In the genomic region with DNA sequence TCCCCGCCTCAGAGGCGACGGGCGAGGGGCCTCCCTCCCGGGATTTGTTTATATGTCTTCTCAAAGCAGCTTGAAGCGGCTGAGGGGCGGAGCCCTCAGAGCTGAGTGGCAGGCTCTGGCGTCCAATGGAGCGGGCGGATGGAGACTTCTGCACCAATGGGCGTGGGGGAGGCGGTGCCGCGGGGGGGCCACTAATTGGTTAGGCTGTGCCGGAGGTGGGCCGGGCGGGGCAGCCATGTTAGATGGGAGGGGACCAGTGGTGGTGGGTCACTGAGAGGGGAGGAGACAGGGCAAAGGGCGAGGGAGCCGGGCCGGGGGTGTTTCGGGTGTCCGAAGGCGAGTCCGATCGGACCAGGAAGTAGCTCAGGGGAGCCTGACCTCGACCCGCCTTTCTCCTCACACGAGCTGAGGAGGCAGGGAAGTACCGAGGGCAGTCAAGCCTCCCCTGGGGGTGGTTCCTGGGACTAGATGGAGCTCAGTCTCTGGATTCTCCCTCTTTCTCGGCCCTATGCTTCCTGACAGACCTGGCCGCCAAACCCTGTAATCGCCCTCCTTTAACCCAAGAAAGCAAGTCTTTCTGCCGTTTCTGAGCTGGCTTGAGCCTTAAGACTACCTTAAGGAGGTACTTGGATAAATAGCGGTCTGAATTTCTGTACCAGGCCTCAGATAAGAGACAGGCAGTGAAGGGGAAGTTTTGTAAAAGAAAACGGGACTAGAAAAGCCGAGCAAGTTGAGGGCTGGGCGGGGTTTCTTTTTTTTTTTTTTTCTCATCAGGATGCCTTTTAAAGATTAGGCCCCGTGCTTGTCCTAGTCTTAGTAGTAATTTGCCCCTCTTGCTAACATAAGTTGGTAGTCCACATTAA, we compare ENCODE assay signal across 7 cellular contexts. TPM values are rescaled to one million over a fixed set of nuclear protein-coding genes. Genes with fewer than 3 reads are reported as not detected.
DNase-seq lines count a peak whose midpoint lies in the region; ATAC-seq and TF ChIP-seq lines count a peak whose summit lies in the region.

No MANE protein-coding gene starts in this region.

- H2AFZ ChIP-seq in hepatocyte: peak overlapping the region; percentile 24

- H3K27ac ChIP-seq in hepatocyte: peak overlapping the region; percentile 93

- TF ChIP-seq CTCF in astrocyte of the cerebellum (IDR thresholded peaks at IDR 0.05; ENCODE audit: low read depth, low read length, missing control alignments): peak; percentile 27
- TF ChIP-seq CTCF in hepatocyte (IDR thresholded peaks at IDR 0.05; ENCODE audit: poor library complexity): no peak

- H3K9me2 ChIP-seq in hepatocyte (replicated peaks; ENCODE audit: insufficient read depth): no peaks in the 10 kb centered on the region

- in situ Hi-C loops in astrocyte of the cerebellum (cut with HindIII; ENCODE audit: low sequenced_read_pairs): no loop called here

- ATAC-seq in GM18508 (IDR thresholded peaks at IDR 0.05; ENCODE audit: insufficient read depth, unreplicated experiment) (peak; percentile 59), HG02981 (IDR thresholded peaks at IDR 0.05; ENCODE audit: unreplicated experiment) (peak; percentile 77)

- peaks cover 3% of the 10 kb centered on the region for H4K20me1 ChIP-seq in hepatocyte (ENCODE audit: insufficient read depth, poor library complexity, severe bottlenecking)

- no peaks in the 10 kb centered on the region for H3K36me3 ChIP-seq in hepatocyte (replicated peaks; ENCODE audit: insufficient read depth, low read depth)

- WGBS in hepatocyte (ENCODE audit: low lambda C conversion rate, missing lambda C conversion rate): 2% methylated on average over 30 of the region's 38 CpGs

- H3K79me2 ChIP-seq in hepatocyte: peaks cover 44% of the 10 kb centered on the region

- DNase-seq in NCI-H2029 (lab: John Stamatoyannopoulos, UW): peak; percentile 96
- peak; percentile 98 for DNase-seq in T-helper 9 cell
- DNase-seq in astrocyte of the cerebellum (ENCODE audit: low read depth): peak; percentile 95
- DNase-seq in hepatocyte (ENCODE audit: low spot score): peak; percentile 100
- peak; percentile 90 for DNase-seq in renal cortical epithelial cell (ENCODE audit: low read depth)

- peak overlapping the region; percentile 80 for H3K4me2 ChIP-seq in hepatocyte

- no peaks in the 10 kb centered on the region for H3K9me3 ChIP-seq in hepatocyte (ENCODE audit: low read depth)

- H3K27me3 ChIP-seq in hepatocyte: no peaks in the 10 kb centered on the region

- H3K4me3 ChIP-seq in astrocyte of the cerebellum (ENCODE audit: low read depth, low read length) (peak overlapping the region; percentile 75), hepatocyte (peak overlapping the region; percentile 92)

- peaks cover 7% of the 10 kb centered on the region for H3K4me1 ChIP-seq in hepatocyte (ENCODE audit: insufficient read depth)

RNA-seq across cellular contexts. Expression of a gene that starts 1.1 kb away (rescaled TPM):
- total RNA-seq in hepatocyte: 21.0 and 22.9 TPM in 2 replicates
- 14.7 and 17.8 TPM in 2 replicates for polyA plus RNA-seq in hepatocyte
- 8.0 and 22.9 TPM in 2 replicates for total RNA-seq in renal cortical epithelial cell

Comparison
In these comparisons a context has a peak if more than half of its experiments do, and no peak if none do; other contexts are left out.
1. Peak in every context shown above with its lines: DNase-seq, ATAC-seq, H3K4me3 ChIP-seq and H3K27ac ChIP-seq.